10 cellular contexts compared by ENCODE assay signal in the genomic region with DNA sequence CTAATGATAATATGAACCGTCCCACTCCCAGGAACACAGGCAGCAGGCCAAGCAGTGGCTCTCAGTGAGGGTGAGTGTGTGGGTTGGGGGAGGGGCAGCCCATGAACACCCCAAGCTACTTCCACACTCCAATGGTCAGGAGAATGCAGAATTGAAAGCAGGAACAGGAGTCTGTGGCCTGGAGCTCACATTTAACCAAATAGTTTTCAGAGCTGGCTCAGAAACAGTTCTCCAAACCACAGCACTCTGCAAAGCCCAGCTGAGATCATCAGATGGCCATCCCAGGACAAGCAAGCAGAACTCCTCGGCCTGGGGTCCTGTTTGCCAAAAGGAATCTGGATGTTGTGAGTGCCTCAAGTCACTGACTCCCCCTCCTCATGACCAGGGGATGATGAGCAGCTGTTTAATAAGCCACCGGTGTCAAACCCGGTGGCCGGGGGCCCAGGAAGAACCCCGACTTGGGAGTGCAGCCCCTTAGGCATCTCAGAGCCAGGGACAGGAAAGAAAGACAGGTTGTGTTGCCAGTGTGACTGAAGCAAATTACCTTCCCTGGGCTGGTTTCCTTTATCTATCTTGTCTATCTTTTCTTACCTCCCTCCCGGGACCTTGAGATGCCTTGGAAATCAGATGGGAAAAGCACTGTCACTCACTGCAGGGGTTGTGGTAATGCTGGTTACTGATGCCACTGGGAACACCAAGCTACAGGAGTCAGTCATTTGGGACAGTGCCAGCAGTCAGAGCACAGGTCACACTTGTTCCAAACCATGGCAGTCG. TPM values are rescaled to one million over a fixed set of nuclear protein-coding genes. Genes with fewer than 3 reads are reported as not detected.
DNase-seq lines count a peak whose midpoint lies in the region; ATAC-seq and TF ChIP-seq lines count a peak whose summit lies in the region.
"Had no signal": no experiment of that assay in that cellular context is flagged by ENCODE, and none has a peak within 500 bp of the region (broad histone marks: within the 10 kb centered on the region; RNA-seq: fewer than 3 reads in every experiment).

No MANE protein-coding gene starts in this region.

- ATAC-seq in GM18499 (IDR thresholded peaks at IDR 0.05; ENCODE audit: insufficient read depth, unreplicated experiment) (peak; percentile 61), HG02642 (IDR thresholded peaks at IDR 0.05; ENCODE audit: poor library complexity, unreplicated experiment) (peak; percentile 48)
- ATAC-seq: T-cell had no signal

- H3K9me3 ChIP-seq in CD4-positive, alpha-beta memory T cell (ENCODE audit: control insufficient read depth in 1 of 2, low read length in 2 of 2) = no peaks in the 10 kb centered on the region
- H3K9me3 ChIP-seq: neutrophil had no signal

- CTCF ChIA-PET in HEK293T (lab: Yijun Ruan, JAX) = no interaction called here
- CTCF ChIA-PET in CD4-positive, alpha-beta memory T cell (lab: Charles Lee; ENCODE audit: partially characterized antibody) = no interaction called here

- no peaks in the 10 kb centered on the region for H3K36me3 ChIP-seq in CD4-positive, alpha-beta memory T cell (ENCODE audit: insufficient read depth, low read length)

- H3K4me1 ChIP-seq in CD4-positive, alpha-beta memory T cell (ENCODE audit: insufficient read depth, low read length) = peaks cover 4% of the 10 kb centered on the region

- H3K4me1 Mint-ChIP-seq in CD4-positive, alpha-beta memory T cell = peaks cover 0 to 14% (median 6%) of the 10 kb centered on the region in 4 donors

- H3K4me3 Mint-ChIP-seq in CD4-positive, alpha-beta memory T cell = no peak overlapping the region
- H3K4me3 Mint-ChIP-seq: T-cell had no signal

- DNase-seq in OCI-M1 (lab: John Stamatoyannopoulos, UW) (peak; percentile 28), globus pallidus (ENCODE audit: low spot score) (peak; percentile 69), HEK293T (ENCODE audit: extremely low spot score) (no peak), occipital lobe (lab: John Stamatoyannopoulos, UW) (no peak)
- DNase-seq in CD4-positive, alpha-beta memory T cell = no peak

- H3K4me3 ChIP-seq in skin epidermis = no peak overlapping the region
- H3K4me3 ChIP-seq in CD4-positive, alpha-beta memory T cell (ENCODE audit: low read length in 2 of 2) = no peak overlapping the region

- intact Hi-C loops in CD4-positive, alpha-beta memory T cell (cut with micrococcal nuclease) = no loop called here

- no peaks in the 10 kb centered on the region for H3K27me3 Mint-ChIP-seq in CD4-positive, alpha-beta memory T cell
- H3K27me3 Mint-ChIP-seq: T-cell had no signal

- no peak overlapping the region for H3K27ac Mint-ChIP-seq in CD4-positive, alpha-beta memory T cell
- H3K27ac Mint-ChIP-seq: T-cell had no signal

- no peaks in the 10 kb centered on the region for H3K27me3 ChIP-seq in CD4-positive, alpha-beta memory T cell (ENCODE audit: insufficient read depth, low read length)
- H3K27me3 ChIP-seq: neutrophil had no signal

- peak overlapping the region in 20 of 21 experiments; percentile 9 to 87 (median 70) for H3K27ac ChIP-seq in skin epidermis
- H3K27ac ChIP-seq in CD4-positive, alpha-beta memory T cell (ENCODE audit: low read depth, low read length) = no peak overlapping the region
- H3K27ac ChIP-seq: neutrophil had no signal

- no peaks in the 10 kb centered on the region for H3K36me3 Mint-ChIP-seq in CD4-positive, alpha-beta memory T cell

- POLR2A ChIA-PET in HEK293T (lab: Yijun Ruan, JAX) = no interaction called here
- POLR2A ChIA-PET in CD4-positive, alpha-beta memory T cell (lab: Charles Lee; ENCODE audit: partially characterized antibody) = no interaction called here

- H3K9me3 Mint-ChIP-seq in CD4-positive, alpha-beta memory T cell = no peaks in the 10 kb centered on the region
- H3K9me3 Mint-ChIP-seq: T-cell had no signal

TF ChIP-seq in HEK293T, 16 proteins besides CTCF, POLR2A, EP300 and RAD21:
- TF ChIP-seq CTBP1 (IDR thresholded peaks at IDR 0.05; ENCODE audit: borderline replicate concordance) = no peak
- TF ChIP-seq, protein P1, sequence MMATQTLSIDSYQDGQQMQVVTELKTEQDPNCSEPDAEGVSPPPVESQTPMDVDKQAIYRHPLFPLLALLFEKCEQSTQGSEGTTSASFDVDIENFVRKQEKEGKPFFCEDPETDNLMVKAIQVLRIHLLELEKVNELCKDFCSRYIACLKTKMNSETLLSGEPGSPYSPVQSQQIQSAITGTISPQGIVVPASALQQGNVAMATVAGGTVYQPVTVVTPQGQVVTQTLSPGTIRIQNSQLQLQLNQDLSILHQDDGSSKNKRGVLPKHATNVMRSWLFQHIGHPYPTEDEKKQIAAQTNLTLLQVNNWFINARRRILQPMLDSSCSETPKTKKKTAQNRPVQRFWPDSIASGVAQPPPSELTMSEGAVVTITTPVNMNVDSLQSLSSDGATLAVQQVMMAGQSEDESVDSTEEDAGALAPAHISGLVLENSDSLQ (IDR thresholded peaks at IDR 0.05) = no peak; the same call in 1 of the 2 replicates
- no peak for TF ChIP-seq ARNT (IDR thresholded peaks at IDR 0.05)

RNA-seq across cellular contexts. Expression of a gene that starts 20.4 kb away (rescaled TPM):
- 10 to 100 TPM; 58.5 TPM for total RNA-seq in CD4-positive, alpha-beta memory T cell
- polyA plus RNA-seq in CD4-positive, alpha-beta memory T cell = 100 to 1,000 TPM; 135 to 137 TPM
- 67.5 TPM for total RNA-seq in occipital lobe

Comparison
In these comparisons a context has a peak if more than half of its experiments do, and no peak if none do; other contexts are left out.
1. DNase-seq: peak in OCI-M1 (single experiment) and globus pallidus (single experiment); none in HEK293T (single experiment), CD4-positive, alpha-beta memory T cell (0 of 5) and occipital lobe (single experiment).